1 cellular context compared by ENCODE assay signal in the genomic region with DNA sequence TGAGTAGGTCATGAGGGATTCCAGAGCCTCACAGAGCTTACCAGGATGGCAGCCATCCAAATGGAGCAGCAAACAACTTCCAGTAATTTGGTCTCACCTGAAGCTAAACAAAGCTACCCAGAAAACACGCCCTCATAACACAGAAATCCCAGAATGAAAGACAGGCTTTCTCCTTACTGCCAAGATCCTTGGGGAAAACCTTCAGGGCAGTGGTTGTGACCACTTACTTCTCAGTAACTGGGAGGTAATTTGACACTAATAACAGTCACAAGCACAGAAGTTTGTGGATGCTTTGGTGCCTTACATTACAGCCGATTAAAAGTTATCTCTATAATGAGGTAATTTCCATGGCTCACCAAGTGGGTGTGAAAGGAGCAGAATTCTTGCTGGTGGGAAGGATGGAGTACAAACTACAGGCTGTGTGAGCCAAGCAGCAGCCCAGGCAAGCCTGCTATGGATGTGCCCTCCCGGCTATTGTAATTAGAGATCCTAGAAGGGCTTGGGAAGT.
TF ChIP-seq lines count a peak whose summit lies in the region.

No MANE protein-coding gene starts in this region.

TF ChIP-seq in GM23338, 12 proteins besides CTCF, POLR2A, EP300 and RAD21 (continued from another document):
- TF ChIP-seq, protein P1, sequence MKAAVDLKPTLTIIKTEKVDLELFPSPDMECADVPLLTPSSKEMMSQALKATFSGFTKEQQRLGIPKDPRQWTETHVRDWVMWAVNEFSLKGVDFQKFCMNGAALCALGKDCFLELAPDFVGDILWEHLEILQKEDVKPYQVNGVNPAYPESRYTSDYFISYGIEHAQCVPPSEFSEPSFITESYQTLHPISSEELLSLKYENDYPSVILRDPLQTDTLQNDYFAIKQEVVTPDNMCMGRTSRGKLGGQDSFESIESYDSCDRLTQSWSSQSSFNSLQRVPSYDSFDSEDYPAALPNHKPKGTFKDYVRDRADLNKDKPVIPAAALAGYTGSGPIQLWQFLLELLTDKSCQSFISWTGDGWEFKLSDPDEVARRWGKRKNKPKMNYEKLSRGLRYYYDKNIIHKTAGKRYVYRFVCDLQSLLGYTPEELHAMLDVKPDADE (IDR thresholded peaks at IDR 0.05), result no peak
- TF ChIP-seq CREB1 (CRISPR knock-in tag; IDR thresholded peaks at IDR 0.05; ENCODE audit: low read depth), result no peak
- TF ChIP-seq EZH2phosphoT487 (IDR thresholded peaks at IDR 0.05; ENCODE audit: unreplicated experiment), result no peak
- TF ChIP-seq POLR2AphosphoS5 (IDR thresholded peaks at IDR 0.05; ENCODE audit: low read depth), result no peak
- TF ChIP-seq NANOG (IDR thresholded peaks at IDR 0.05; ENCODE audit: borderline replicate concordance), result no peak
- no peak for TF ChIP-seq ZNF331 (CRISPR knock-in tag; IDR thresholded peaks at IDR 0.05; ENCODE audit: low read depth)
- TF ChIP-seq, protein P2, sequence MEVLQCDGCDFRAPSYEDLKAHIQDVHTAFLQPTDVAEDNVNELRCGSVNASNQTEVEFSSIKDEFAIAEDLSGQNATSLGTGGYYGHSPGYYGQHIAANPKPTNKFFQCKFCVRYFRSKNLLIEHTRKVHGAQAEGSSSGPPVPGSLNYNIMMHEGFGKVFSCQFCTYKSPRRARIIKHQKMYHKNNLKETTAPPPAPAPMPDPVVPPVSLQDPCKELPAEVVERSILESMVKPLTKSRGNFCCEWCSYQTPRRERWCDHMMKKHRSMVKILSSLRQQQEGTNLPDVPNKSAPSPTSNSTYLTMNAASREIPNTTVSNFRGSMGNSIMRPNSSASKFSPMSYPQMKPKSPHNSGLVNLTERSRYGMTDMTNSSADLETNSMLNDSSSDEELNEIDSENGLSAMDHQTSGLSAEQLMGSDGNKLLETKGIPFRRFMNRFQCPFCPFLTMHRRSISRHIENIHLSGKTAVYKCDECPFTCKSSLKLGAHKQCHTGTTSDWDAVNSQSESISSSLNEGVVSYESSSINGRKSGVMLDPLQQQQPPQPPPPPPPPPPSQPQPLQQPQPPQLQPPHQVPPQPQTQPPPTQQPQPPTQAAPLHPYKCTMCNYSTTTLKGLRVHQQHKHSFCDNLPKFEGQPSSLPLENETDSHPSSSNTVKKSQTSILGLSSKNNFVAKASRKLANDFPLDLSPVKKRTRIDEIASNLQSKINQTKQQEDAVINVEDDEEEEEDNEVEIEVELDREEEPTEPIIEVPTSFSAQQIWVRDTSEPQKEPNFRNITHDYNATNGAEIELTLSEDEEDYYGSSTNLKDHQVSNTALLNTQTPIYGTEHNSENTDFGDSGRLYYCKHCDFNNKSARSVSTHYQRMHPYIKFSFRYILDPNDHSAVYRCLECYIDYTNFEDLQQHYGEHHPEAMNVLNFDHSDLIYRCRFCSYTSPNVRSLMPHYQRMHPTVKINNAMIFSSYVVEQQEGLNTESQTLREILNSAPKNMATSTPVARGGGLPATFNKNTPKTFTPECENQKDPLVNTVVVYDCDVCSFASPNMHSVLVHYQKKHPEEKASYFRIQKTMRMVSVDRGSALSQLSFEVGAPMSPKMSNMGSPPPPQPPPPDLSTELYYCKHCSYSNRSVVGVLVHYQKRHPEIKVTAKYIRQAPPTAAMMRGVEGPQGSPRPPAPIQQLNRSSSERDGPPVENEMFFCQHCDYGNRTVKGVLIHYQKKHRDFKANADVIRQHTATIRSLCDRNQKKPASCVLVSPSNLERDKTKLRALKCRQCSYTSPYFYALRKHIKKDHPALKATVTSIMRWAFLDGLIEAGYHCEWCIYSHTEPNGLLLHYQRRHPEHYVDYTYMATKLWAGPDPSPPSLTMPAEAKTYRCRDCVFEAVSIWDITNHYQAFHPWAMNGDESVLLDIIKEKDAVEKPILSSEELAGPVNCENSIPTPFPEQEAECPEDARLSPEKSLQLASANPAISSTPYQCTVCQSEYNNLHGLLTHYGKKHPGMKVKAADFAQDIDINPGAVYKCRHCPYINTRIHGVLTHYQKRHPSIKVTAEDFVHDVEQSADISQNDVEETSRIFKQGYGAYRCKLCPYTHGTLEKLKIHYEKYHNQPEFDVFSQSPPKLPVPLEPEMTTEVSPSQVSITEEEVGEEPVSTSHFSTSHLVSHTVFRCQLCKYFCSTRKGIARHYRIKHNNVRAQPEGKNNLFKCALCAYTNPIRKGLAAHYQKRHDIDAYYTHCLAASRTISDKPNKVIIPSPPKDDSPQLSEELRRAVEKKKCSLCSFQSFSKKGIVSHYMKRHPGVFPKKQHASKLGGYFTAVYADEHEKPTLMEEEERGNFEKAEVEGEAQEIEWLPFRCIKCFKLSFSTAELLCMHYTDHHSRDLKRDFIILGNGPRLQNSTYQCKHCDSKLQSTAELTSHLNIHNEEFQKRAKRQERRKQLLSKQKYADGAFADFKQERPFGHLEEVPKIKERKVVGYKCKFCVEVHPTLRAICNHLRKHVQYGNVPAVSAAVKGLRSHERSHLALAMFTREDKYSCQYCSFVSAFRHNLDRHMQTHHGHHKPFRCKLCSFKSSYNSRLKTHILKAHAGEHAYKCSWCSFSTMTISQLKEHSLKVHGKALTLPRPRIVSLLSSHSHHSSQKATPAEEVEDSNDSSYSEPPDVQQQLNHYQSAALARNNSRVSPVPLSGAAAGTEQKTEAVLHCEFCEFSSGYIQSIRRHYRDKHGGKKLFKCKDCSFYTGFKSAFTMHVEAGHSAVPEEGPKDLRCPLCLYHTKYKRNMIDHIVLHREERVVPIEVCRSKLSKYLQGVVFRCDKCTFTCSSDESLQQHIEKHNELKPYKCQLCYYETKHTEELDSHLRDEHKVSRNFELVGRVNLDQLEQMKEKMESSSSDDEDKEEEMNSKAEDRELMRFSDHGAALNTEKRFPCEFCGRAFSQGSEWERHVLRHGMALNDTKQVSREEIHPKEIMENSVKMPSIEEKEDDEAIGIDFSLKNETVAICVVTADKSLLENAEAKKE (CRISPR knock-in tag; IDR thresholded peaks at IDR 0.05), result no peak
- no peak for TF ChIP-seq JUNB (IDR thresholded peaks at IDR 0.05; ENCODE audit: unreplicated experiment)
- no peak for TF ChIP-seq STAT1 (IDR thresholded peaks at IDR 0.05; ENCODE audit: unreplicated experiment)
- TF ChIP-seq EZH2 (IDR thresholded peaks at IDR 0.05; ENCODE audit: low read depth, unreplicated experiment), result no peak
